ENCODE assay signal across 8 cellular contexts in genomic region chr21:34996304-34997081, GRCh38. TPM values are rescaled to one million over a fixed set of nuclear protein-coding genes. Genes with fewer than 3 reads are reported as not detected.
DNase-seq lines count a peak whose midpoint lies in the region; ATAC-seq and TF ChIP-seq lines count a peak whose summit lies in the region.

No MANE protein-coding gene starts in this region.

- no peak overlapping the region for H3K56ac ChIP-seq in IMR-90 (ENCODE audit: extremely low read depth, insufficient read depth, low read length)

- peak overlapping the region; percentile 77 for H2AK5ac ChIP-seq in IMR-90 (ENCODE audit: low read depth, low read length)

- POLR2A ChIA-PET in SK-N-SH (lab: Yijun Ruan, JAX) = no interaction called here
- POLR2A ChIA-PET in IMR-90 (lab: Charles Lee; ENCODE audit: unreplicated experiment) = no interaction called here

- no peaks in the 10 kb centered on the region for H3K27me3 ChIP-seq in SK-N-SH (ENCODE audit: insufficient read depth)
- H3K27me3 ChIP-seq in IMR-90 (ENCODE audit: control insufficient read depth, insufficient read depth, low read length) = no peaks in the 10 kb centered on the region

- no peak for TF ChIP-seq POLR2A in IMR-90 (IDR thresholded peaks at IDR 0.05; ENCODE audit: low read depth, low read length)

- H3K4ac ChIP-seq in IMR-90 (ENCODE audit: low read depth, low read length) = peak overlapping the region; percentile 73

- no peak overlapping the region for H3K23ac ChIP-seq in IMR-90 (ENCODE audit: low read depth, low read length)

- CTCF ChIA-PET in SK-N-SH (lab: Yijun Ruan, JAX) = no interaction called here
- CTCF ChIA-PET in IMR-90 (lab: Yijun Ruan, JAX) = interaction anchor here (0.5 kb wide), 1 partner anchor 11 kb away, joined by 3 read pairs; no protein-coding TSS in a partner anchor

- BruUV-seq in IMR-90 (replicated peaks; lab: Mats Ljungman, UMichigan) = no TSS peak

- no peaks in the 10 kb centered on the region for H3K36me3 ChIP-seq in SK-N-SH (replicated peaks in 1 of 2; ENCODE audit: control insufficient read depth in 1 of 2, insufficient read depth in 2 of 2, low read length in 1 of 2)
- H3K36me3 ChIP-seq in IMR-90 (ENCODE audit: control insufficient read depth, insufficient read depth, low read length) = no peaks in the 10 kb centered on the region

- TF ChIP-seq CTCF in SK-N-SH (IDR thresholded peaks at IDR 0.05) (no peak), IMR-90 (conservative IDR thresholded peaks at IDR 0.05; ENCODE audit: low read depth, low read length) (no peak)

- H2AFZ ChIP-seq in SK-N-SH (ENCODE audit: low read depth) (no peak overlapping the region), IMR-90 (replicated peaks; ENCODE audit: low read length, poor library complexity) (peak overlapping the region; percentile 82)

- intact Hi-C loops in IMR-90 (cut with micrococcal nuclease) (no loop called here), sciatic nerve (cut with DNase I) (no loop called here)

- no peaks in the 10 kb centered on the region for H4K20me1 ChIP-seq in SK-N-SH (ENCODE audit: insufficient read depth)
- H4K20me1 ChIP-seq in IMR-90 (ENCODE audit: insufficient read depth, low read length) = no peaks in the 10 kb centered on the region

- dilution Hi-C loops in IMR-90 (cut with HindIII; ENCODE audit: low sequenced_read_pairs, unreplicated experiment) = no loop called here

- in situ Hi-C loops in IMR-90 (cut with MboI; ENCODE audit: low sequenced_read_pairs) = no loop called here

- H3K9me1 ChIP-seq in IMR-90 (ENCODE audit: insufficient read depth, low read length) = peaks cover 12% of the 10 kb centered on the region

- WGBS in SK-N-SH (ENCODE audit: low lambda C conversion rate) = 53% methylated on average over 8 of the region's 8 CpGs
- 48% methylated on average over 2 of the region's 8 CpGs; no CpG with 5 or more reads in 1 of the 2 experiments for WGBS in IMR-90 (ENCODE audit: extremely low coverage in 2 of 2, insufficient read length in 1 of 2), 2 experiments

- DNase-seq in SK-N-SH = no peak
- DNase-seq in IMR-90 = peak; percentile 41
- DNase-seq in fibroblast of gingiva (ENCODE audit: low read depth) = peak; percentile 96
- no peak for DNase-seq in sciatic nerve (ENCODE audit: low spot score)

- H2BK20ac ChIP-seq in IMR-90 (ENCODE audit: low read depth, low read length) = peak overlapping the region; percentile 13; the same call in 1 of the 2 replicates

- H3K4me1 ChIP-seq in SK-N-SH (ENCODE audit: control insufficient read depth in 1 of 2, insufficient read depth in 2 of 2, low read depth in 1 of 2, low read length in 1 of 2) = peaks cover 0 to 3% of the 10 kb centered on the region in 2 experiments; a peak in 2 of 4 replicates
- peaks cover 18% of the 10 kb centered on the region for H3K4me1 ChIP-seq in IMR-90 (ENCODE audit: control insufficient read depth, insufficient read depth, low read length)

- H3K9ac ChIP-seq in SK-N-SH (no peak overlapping the region), IMR-90 (ENCODE audit: low read depth, low read length) (no peak overlapping the region)

- H3K4me3 ChIP-seq in SK-N-SH (ENCODE audit: low read depth in 2 of 2, low read length in 1 of 2) (no peak overlapping the region), IMR-90 (ENCODE audit: insufficient read depth, low read depth, low read length) (no peak overlapping the region)

- peaks cover 0 to 19% of the 10 kb centered on the region in 2 experiments; a peak in 2 of 4 replicates for H3K79me1 ChIP-seq in IMR-90 (ENCODE audit: low read depth in 1 of 2, low read length in 2 of 2)

- H3F3A ChIP-seq in SK-N-SH (replicated peaks; ENCODE audit: insufficient read depth) = no peaks in the 10 kb centered on the region

- peak overlapping the region; percentile 37 for H2BK5ac ChIP-seq in IMR-90 (ENCODE audit: low read depth, low read length, poor library complexity, severe bottlenecking)

- H4K8ac ChIP-seq in IMR-90 (ENCODE audit: low read depth in 2 of 2, low read length in 2 of 2) = peak overlapping the region; percentile 22 to 44; a peak in 3 of 4 replicates

- H3K27ac ChIP-seq in SK-N-SH (ENCODE audit: low read depth in 2 of 2, low read length in 1 of 2) (peak overlapping the region in 1 of 2 experiments; percentile 25; a peak in 1 of 4 replicates), IMR-90 (ENCODE audit: insufficient read depth, low read length) (peak overlapping the region; percentile 52)

- H2BK15ac ChIP-seq in IMR-90 (ENCODE audit: low read depth, low read length) = peak overlapping the region; percentile 42; the same call in 2 of the 3 replicates

- peak overlapping the region; percentile 75 for H3K14ac ChIP-seq in IMR-90 (replicated peaks; ENCODE audit: low read depth, low read length)

- H4K91ac ChIP-seq in IMR-90 (ENCODE audit: insufficient read depth, low read depth, low read length) = peak overlapping the region; percentile 86; the same call in 1 of the 2 replicates

- ATAC-seq in SK-N-SH treated with all-trans-retinoic acid at 6 μM for 48 hours = peak; percentile 46
- peak; percentile 61 for ATAC-seq in IMR-90 (ENCODE audit: low read depth)
- ATAC-seq in sciatic nerve = peak; percentile 85
- no peak for ATAC-seq in HG03439 (IDR thresholded peaks at IDR 0.05; ENCODE audit: unreplicated experiment)
- no peak for ATAC-seq in HG03039 (IDR thresholded peaks at IDR 0.05; ENCODE audit: unreplicated experiment)
- ATAC-seq in GM18511 (IDR thresholded peaks at IDR 0.05; ENCODE audit: unreplicated experiment) = no peak

- H2AK9ac ChIP-seq in IMR-90 (replicated peaks; ENCODE audit: low read depth, low read length, poor library complexity) = peak overlapping the region; percentile 35

- H3K79me2 ChIP-seq in SK-N-SH (ENCODE audit: insufficient read depth) = no peaks in the 10 kb centered on the region

- H2BK120ac ChIP-seq in IMR-90 (ENCODE audit: low read depth, low read length) = peak overlapping the region; percentile 69

- peak overlapping the region; percentile 59 for H4K5ac ChIP-seq in IMR-90 (ENCODE audit: low read depth, low read length)

- TF ChIP-seq EP300 in SK-N-SH (IDR thresholded peaks at IDR 0.05; ENCODE audit: borderline replicate concordance in 1 of 2, low read depth in 1 of 2, low read length in 1 of 2) = no peak

- H3K9me3 ChIP-seq in SK-N-SH (no peaks in the 10 kb centered on the region), IMR-90 (ENCODE audit: control insufficient read depth, insufficient read depth, low read length) (no peaks in the 10 kb centered on the region)

- no peak for TF ChIP-seq RAD21 in SK-N-SH (IDR thresholded peaks at IDR 0.05; ENCODE audit: low read length)
- no peak for TF ChIP-seq RAD21 in IMR-90 (IDR thresholded peaks at IDR 0.05; ENCODE audit: low read length)

- H3K4me2 ChIP-seq in SK-N-SH = no peak overlapping the region; the same call in 1 of the 2 replicates
- peak overlapping the region; percentile 48 for H3K4me2 ChIP-seq in IMR-90 (ENCODE audit: low read depth, low read length)

- peak overlapping the region; percentile 61 for H3K18ac ChIP-seq in IMR-90 (ENCODE audit: low read depth, low read length)

- no peaks in the 10 kb centered on the region for H3K9me2 ChIP-seq in SK-N-SH

TF ChIP-seq in SK-N-SH treated with all-trans-retinoic acid at 6 μM for 48 hours, 23 proteins besides CTCF, POLR2A, EP300 and RAD21:
- TF ChIP-seq ZNF70 (CRISPR knock-in tag; IDR thresholded peaks at IDR 0.05) (0 out of 2 replicates have a peak, but pooled peaks have one; percentile 53), ISL1 (CRISPR knock-in tag; IDR thresholded peaks at IDR 0.05) (no peak)

TF ChIP-seq in SK-N-SH, 30 proteins besides CTCF, POLR2A, EP300 and RAD21 (continues in another document):
- no peak for TF ChIP-seq RCOR1 (IDR thresholded peaks at IDR 0.05; ENCODE audit: low read length)
- TF ChIP-seq YY1 (IDR thresholded peaks at IDR 0.05; ENCODE audit: low read depth) = no peak
- no peak for TF ChIP-seq MEF2A (IDR thresholded peaks at IDR 0.05; ENCODE audit: borderline replicate concordance, low read depth)
- no peak for TF ChIP-seq PBX3 (IDR thresholded peaks at IDR 0.05)
- TF ChIP-seq GABPA (IDR thresholded peaks at IDR 0.05; ENCODE audit: low read depth) = no peak
- no peak for TF ChIP-seq TEAD4 (IDR thresholded peaks at IDR 0.05; ENCODE audit: borderline replicate concordance, insufficient read depth)
- TF ChIP-seq MXI1 (IDR thresholded peaks at IDR 0.05; ENCODE audit: low read depth, low read length) = no peak

TF ChIP-seq in IMR-90, 13 proteins besides CTCF, POLR2A, EP300 and RAD21:
- TF ChIP-seq CEBPB (IDR thresholded peaks at IDR 0.05; ENCODE audit: low read depth, low read length) (peak; percentile 70), MXI1 (IDR thresholded peaks at IDR 0.05; ENCODE audit: borderline replicate concordance, low read depth, low read length) (no peak), NFE2L2 (IDR thresholded peaks at IDR 0.05; ENCODE audit: low read depth, low read length) (peak; percentile 58; the same call in 1 of the 2 replicates)
TF ChIP-seq in IMR-90: peak in this region for 2.

RNA-seq across cellular contexts. Expression of gene RUNX1, which starts 52.6 kb away (rescaled TPM):
- polyA plus RNA-seq in SK-N-SH (2012; rRNA removed) = 9.9 and 17.1 TPM in 2 replicates
- polyA plus RNA-seq in SK-N-SH (2012; cell fraction: cytosol; rRNA removed) = 12.9 and 16.2 TPM in 2 replicates
- polyA plus RNA-seq in SK-N-SH (2012; cell fraction: nucleus; rRNA removed) = 33.4 and 39.7 TPM in 2 replicates
- 16.7 and 56.5 TPM in 2 replicates for total RNA-seq in IMR-90 (2012; rRNA removed)
- polyA plus RNA-seq in IMR-90 (2012; rRNA removed) = 34.5 and 45.0 TPM in 2 replicates
- 33.2 and 58.6 TPM in 2 replicates for polyA plus RNA-seq in IMR-90 (2012; cell fraction: cytosol; rRNA removed)
- polyA plus RNA-seq in IMR-90 (2012; cell fraction: nucleus; rRNA removed; ENCODE audit: low replicate concordance) = 85.5 and 137 TPM in 2 replicates
- total RNA-seq in sciatic nerve = 109 TPM

Comparison
In these comparisons a context has a peak if more than half of its experiments do, and no peak if none do; other contexts are left out.
1. ATAC-seq: peak in SK-N-SH treated with all-trans-retinoic acid at 6 μM for 48 hours (single experiment), IMR-90 (single experiment) and sciatic nerve (single experiment); none in HG03439 (single experiment), HG03039 (single experiment) and GM18511 (single experiment).
2. DNase-seq: peak in IMR-90 (single experiment) and fibroblast of gingiva (single experiment); none in SK-N-SH (single experiment) and sciatic nerve (single experiment).